Comparison of ENCODE assay signal across 11 cellular contexts in genomic region chr5:176596069-176596656, GRCh38. TPM values are rescaled to one million over a fixed set of nuclear protein-coding genes. Genes with fewer than 3 reads are reported as not detected.
A peak's percentile ranks its signal among the peaks of the same experiment; 100 is the strongest.
DNase-seq lines count a peak whose midpoint lies in the region; ATAC-seq and TF ChIP-seq lines count a peak whose summit lies in the region.
"Had no signal": no experiment of that assay in that cellular context is flagged by ENCODE, and none has a peak within 500 bp of the region (broad histone marks: within the 10 kb centered on the region; RNA-seq: fewer than 3 reads in every experiment).

No MANE protein-coding gene starts in this region.

- H3K27me3 ChIP-seq in CD4-positive, CD25-positive, alpha-beta regulatory T cell (ENCODE audit: control insufficient read depth, insufficient read depth, low read length) = no peaks in the 10 kb centered on the region
- H3K27me3 ChIP-seq in GM23338 (ENCODE audit: insufficient read depth) = peaks cover 16% of the 10 kb centered on the region

- H3K4me3 ChIP-seq in CD4-positive, CD25-positive, alpha-beta regulatory T cell (ENCODE audit: low read depth, low read length) = no peak overlapping the region
- H3K4me3 ChIP-seq in GM23338 = peak overlapping the region; percentile 49; the same call in 1 of the 2 replicates
- H3K4me3 ChIP-seq in coronary artery = peak overlapping the region; percentile 68

- H3K4me3 Mint-ChIP-seq in CD4-positive, CD25-positive, alpha-beta regulatory T cell = peak overlapping the region in 3 of 4 donors; percentile 45 to 85 (median 82)
- H3K4me3 Mint-ChIP-seq in GM23338 (peak overlapping the region; percentile 63), natural killer cell (peak overlapping the region; percentile 80)

- ATAC-seq in CD4-positive, CD25-positive, alpha-beta regulatory T cell (ENCODE audit: low read depth in 2 of 2) = no peak
- no peak for ATAC-seq in GM23338
- no peak for ATAC-seq in natural killer cell
- ATAC-seq in GM18505 (IDR thresholded peaks at IDR 0.05; ENCODE audit: unreplicated experiment) = no peak
- ATAC-seq: HCT116 had no signal

- H3K36me3 ChIP-seq in CD4-positive, CD25-positive, alpha-beta regulatory T cell (ENCODE audit: control insufficient read depth, insufficient read depth, low read length) = no peaks in the 10 kb centered on the region
- H3K36me3 ChIP-seq in GM23338 (ENCODE audit: insufficient read depth) = no peaks in the 10 kb centered on the region

- H3F3A ChIP-seq in GM23338 (replicated peaks; ENCODE audit: low read depth) = peaks cover 3% of the 10 kb centered on the region; the same call in 1 of the 2 replicates

- H3K9me2 ChIP-seq in GM23338 (ENCODE audit: insufficient read depth) = peaks cover 9% of the 10 kb centered on the region

- no peaks in the 10 kb centered on the region for H4K20me1 ChIP-seq in GM23338 (replicated peaks; ENCODE audit: insufficient read depth)

- DNase-seq in CD4-positive, CD25-positive, alpha-beta regulatory T cell = no peak
- no peak for DNase-seq in GM23338 (ENCODE audit: low spot score)
- no peak for DNase-seq in coronary artery (ENCODE audit: low spot score)
- DNase-seq in natural killer cell = no peak
- DNase-seq in mesenteric fat pad (ENCODE audit: low spot score) = no peak
- DNase-seq in CD1c-positive myeloid dendritic cell (ENCODE audit: extremely low spot score) = no peak
- DNase-seq: Caco-2 had no signal

- intact Hi-C loops in natural killer cell (cut with micrococcal nuclease) = loop anchor here (2.0 to 5.0 kb wide), 2 partner anchors 179 to 865 kb away; partner anchors contain the start of gene CLTB

- H3K36me3 Mint-ChIP-seq in CD4-positive, CD25-positive, alpha-beta regulatory T cell = no peaks in the 10 kb centered on the region
- peaks cover 22% of the 10 kb centered on the region for H3K36me3 Mint-ChIP-seq in GM23338 (ENCODE audit: low read depth)
- H3K36me3 Mint-ChIP-seq in natural killer cell = no peaks in the 10 kb centered on the region

- H3K9me3 ChIP-seq in CD4-positive, CD25-positive, alpha-beta regulatory T cell (ENCODE audit: control insufficient read depth in 2 of 2, low read length in 2 of 2) = no peaks in the 10 kb centered on the region

- peak overlapping the region; percentile 93; the same call in 1 of the 2 replicates for H2AFZ ChIP-seq in GM23338

- H3K4me1 Mint-ChIP-seq in CD4-positive, CD25-positive, alpha-beta regulatory T cell = peaks cover 0 to 9% (median 2%) of the 10 kb centered on the region in 4 donors
- no peaks in the 10 kb centered on the region; the same call in 2 of the 3 replicates for H3K4me1 Mint-ChIP-seq in GM23338
- peaks cover 0 to 7% of the 10 kb centered on the region in 2 donors for H3K4me1 Mint-ChIP-seq in natural killer cell

- no peak overlapping the region for H3K27ac ChIP-seq in CD4-positive, CD25-positive, alpha-beta regulatory T cell (ENCODE audit: insufficient read depth, low read length, poor library complexity, severe bottlenecking)
- H3K27ac ChIP-seq in GM23338 (ENCODE audit: low read depth) = no peak overlapping the region
- H3K27ac ChIP-seq in coronary artery = no peak overlapping the region

- peak overlapping the region; percentile 73; the same call in 1 of the 2 replicates for H3K4me2 ChIP-seq in GM23338

- peaks cover 0 to 1% (median 0%) of the 10 kb centered on the region in 7 donors for H3K9me3 Mint-ChIP-seq in CD4-positive, CD25-positive, alpha-beta regulatory T cell
- peaks cover 13% of the 10 kb centered on the region for H3K9me3 Mint-ChIP-seq in GM23338
- H3K9me3 Mint-ChIP-seq in natural killer cell = no peaks in the 10 kb centered on the region

- no peaks in the 10 kb centered on the region for H3K79me2 ChIP-seq in GM23338 (replicated peaks; ENCODE audit: insufficient read depth)

- H3K4me1 ChIP-seq in CD4-positive, CD25-positive, alpha-beta regulatory T cell (ENCODE audit: control insufficient read depth, insufficient read depth, low read length, poor library complexity, severe bottlenecking) = peaks cover 8% of the 10 kb centered on the region
- H3K4me1 ChIP-seq in GM23338 (ENCODE audit: insufficient read depth) = no peaks in the 10 kb centered on the region
- H3K4me1 ChIP-seq: Caco-2 had no signal

- H3K27me3 Mint-ChIP-seq in CD4-positive, CD25-positive, alpha-beta regulatory T cell = no peaks in the 10 kb centered on the region
- peaks cover 22% of the 10 kb centered on the region for H3K27me3 Mint-ChIP-seq in GM23338 (ENCODE audit: insufficient read depth, low read depth, poor library complexity)
- H3K27me3 Mint-ChIP-seq in natural killer cell (ENCODE audit: low read depth in 2 of 2) = peaks cover 0 to 21% of the 10 kb centered on the region in 2 donors

- TF ChIP-seq POLR2A in GM18505 (IDR thresholded peaks at IDR 0.05; ENCODE audit: borderline replicate concordance, extremely low read depth, insufficient read depth, insufficient read length) = no peak

- TF ChIP-seq CTCF in GM23338 (conservative IDR thresholded peaks at IDR 0.05; ENCODE audit: low read depth in 2 of 2) (no peak), coronary artery (IDR thresholded peaks at IDR 0.05) (no peak), natural killer cell (IDR thresholded peaks at IDR 0.05) (no peak)

- peak overlapping the region; percentile 47 to 75 (median 56) for H3K27ac Mint-ChIP-seq in CD4-positive, CD25-positive, alpha-beta regulatory T cell
- H3K27ac Mint-ChIP-seq in GM23338 (no peak overlapping the region), natural killer cell (peak overlapping the region in 1 of 2 donors; percentile 38)

TF ChIP-seq in GM23338, 12 proteins besides CTCF, POLR2A, EP300 and RAD21 (continues in another document):
- TF ChIP-seq NANOG (IDR thresholded peaks at IDR 0.05; ENCODE audit: borderline replicate concordance) = no peak

RNA-seq across cellular contexts. Expression of gene GPRIN1, which starts 13.8 kb away (rescaled TPM):
- 1.9 TPM for total RNA-seq in CD4-positive, CD25-positive, alpha-beta regulatory T cell
- under 1 TPM; 0.24 to 0.87 (median 0.52) TPM for polyA plus RNA-seq in CD4-positive, CD25-positive, alpha-beta regulatory T cell
- total RNA-seq in GM23338 (2014; rRNA removed; shearing (Covaris generic)) = 11.7 and 14.6 TPM in 2 replicates
- 3.8 and 4.4 TPM in 2 replicates for polyA plus RNA-seq in GM23338 (2016; fragmentation: Nextera tagmentation; extraction: Ambion mirVana)
- 1 to 10 TPM in 2 of 3 donors, under 1 TPM in 1; 0.92 to 1.5 (median 1.3) TPM for total RNA-seq in natural killer cell
- 1.3 TPM for total RNA-seq in mesenteric fat pad

RNA-seq across cellular contexts. Expression of gene SNCB, which starts 34.2 kb away (rescaled TPM):
- not detected for total RNA-seq in CD4-positive, CD25-positive, alpha-beta regulatory T cell
- not detected for polyA plus RNA-seq in CD4-positive, CD25-positive, alpha-beta regulatory T cell
- 1.8 and 3.6 TPM in 2 replicates for total RNA-seq in GM23338 (2014; rRNA removed; shearing (Covaris generic))
- polyA plus RNA-seq in GM23338 (2016; fragmentation: Nextera tagmentation; extraction: Ambion mirVana) = 13.5 and 13.8 TPM in 2 replicates
- total RNA-seq in natural killer cell (not detected), mesenteric fat pad (not detected)
- total RNA-seq: Caco-2, fibroblast of villous mesenchyme had no signal

RNA-seq across cellular contexts. Expression of gene EIF4E1B, which starts 34.3 kb away (rescaled TPM):
- total RNA-seq in CD4-positive, CD25-positive, alpha-beta regulatory T cell = not detected
- polyA plus RNA-seq in CD4-positive, CD25-positive, alpha-beta regulatory T cell = not detected
- 0.17 TPM in 1 of 2 replicates, not detected in the other for total RNA-seq in GM23338 (2014; rRNA removed; shearing (Covaris generic))
- 0.10 TPM in 1 of 2 replicates, not detected in the other for polyA plus RNA-seq in GM23338 (2016; fragmentation: Nextera tagmentation; extraction: Ambion mirVana)
- not detected for total RNA-seq in natural killer cell
- not detected for total RNA-seq in mesenteric fat pad
- total RNA-seq: Caco-2, fibroblast of villous mesenchyme, mucosa of gallbladder had no signal

RNA-seq across cellular contexts. Expression of gene CDHR2, which starts 47.0 kb away (rescaled TPM):
- 1.3 TPM for total RNA-seq in CD4-positive, CD25-positive, alpha-beta regulatory T cell
- polyA plus RNA-seq in CD4-positive, CD25-positive, alpha-beta regulatory T cell = not detected
- total RNA-seq in GM23338 (2014; rRNA removed; shearing (Covaris generic)) = not detected in 2 replicates
- polyA plus RNA-seq in GM23338 (2016; fragmentation: Nextera tagmentation; extraction: Ambion mirVana) = 0.17 TPM in 1 of 2 replicates, not detected in the other
- total RNA-seq in natural killer cell = 1 to 10 TPM in 2 of 3 donors, under 1 TPM in 1; 0.75 to 2.2 (median 1.8) TPM
- 0.45 TPM for total RNA-seq in mesenteric fat pad
- total RNA-seq: fibroblast of villous mesenchyme had no signal

RNA-seq across cellular contexts. Expression of gene TSPAN17, which starts 51.1 kb away (rescaled TPM):
- total RNA-seq in CD4-positive, CD25-positive, alpha-beta regulatory T cell = 34.0 TPM
- 10 to 100 TPM; 26.0 to 48.8 (median 34.1) TPM for polyA plus RNA-seq in CD4-positive, CD25-positive, alpha-beta regulatory T cell
- 51.0 and 52.1 TPM in 2 replicates for total RNA-seq in GM23338 (2014; rRNA removed; shearing (Covaris generic))
- polyA plus RNA-seq in GM23338 (2016; fragmentation: Nextera tagmentation; extraction: Ambion mirVana) = 11.7 TPM in 2 replicates
- total RNA-seq in natural killer cell (10 to 100 TPM; 24.1 to 29.4 (median 24.6) TPM), mesenteric fat pad (29.7 TPM)
